Comparison of ENCODE assay signal across 1 cellular context in the genomic region with DNA sequence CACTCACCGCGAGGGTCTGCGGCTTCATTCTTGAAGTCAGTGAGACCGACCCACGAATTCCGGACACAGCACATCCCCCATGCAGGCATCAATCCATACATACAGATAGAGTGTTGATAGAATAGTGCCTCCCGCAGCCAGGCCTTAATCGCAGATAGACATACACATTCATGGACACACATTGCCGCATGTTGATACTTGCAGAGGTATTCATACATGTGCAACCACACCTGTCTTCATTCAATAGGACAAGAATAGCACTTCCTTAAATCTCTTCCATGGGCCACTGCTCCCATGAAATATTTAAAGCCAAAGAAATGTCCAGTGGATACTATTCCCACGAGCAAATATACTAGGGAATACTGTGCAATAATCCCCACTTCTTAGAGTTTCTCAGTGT.
TF ChIP-seq lines count a peak whose summit lies in the region.

No MANE protein-coding gene starts in this region.

TF ChIP-seq in GM12878, 131 proteins besides CTCF, POLR2A, EP300 and RAD21 (continued from another document):
- TF ChIP-seq, protein P1, sequence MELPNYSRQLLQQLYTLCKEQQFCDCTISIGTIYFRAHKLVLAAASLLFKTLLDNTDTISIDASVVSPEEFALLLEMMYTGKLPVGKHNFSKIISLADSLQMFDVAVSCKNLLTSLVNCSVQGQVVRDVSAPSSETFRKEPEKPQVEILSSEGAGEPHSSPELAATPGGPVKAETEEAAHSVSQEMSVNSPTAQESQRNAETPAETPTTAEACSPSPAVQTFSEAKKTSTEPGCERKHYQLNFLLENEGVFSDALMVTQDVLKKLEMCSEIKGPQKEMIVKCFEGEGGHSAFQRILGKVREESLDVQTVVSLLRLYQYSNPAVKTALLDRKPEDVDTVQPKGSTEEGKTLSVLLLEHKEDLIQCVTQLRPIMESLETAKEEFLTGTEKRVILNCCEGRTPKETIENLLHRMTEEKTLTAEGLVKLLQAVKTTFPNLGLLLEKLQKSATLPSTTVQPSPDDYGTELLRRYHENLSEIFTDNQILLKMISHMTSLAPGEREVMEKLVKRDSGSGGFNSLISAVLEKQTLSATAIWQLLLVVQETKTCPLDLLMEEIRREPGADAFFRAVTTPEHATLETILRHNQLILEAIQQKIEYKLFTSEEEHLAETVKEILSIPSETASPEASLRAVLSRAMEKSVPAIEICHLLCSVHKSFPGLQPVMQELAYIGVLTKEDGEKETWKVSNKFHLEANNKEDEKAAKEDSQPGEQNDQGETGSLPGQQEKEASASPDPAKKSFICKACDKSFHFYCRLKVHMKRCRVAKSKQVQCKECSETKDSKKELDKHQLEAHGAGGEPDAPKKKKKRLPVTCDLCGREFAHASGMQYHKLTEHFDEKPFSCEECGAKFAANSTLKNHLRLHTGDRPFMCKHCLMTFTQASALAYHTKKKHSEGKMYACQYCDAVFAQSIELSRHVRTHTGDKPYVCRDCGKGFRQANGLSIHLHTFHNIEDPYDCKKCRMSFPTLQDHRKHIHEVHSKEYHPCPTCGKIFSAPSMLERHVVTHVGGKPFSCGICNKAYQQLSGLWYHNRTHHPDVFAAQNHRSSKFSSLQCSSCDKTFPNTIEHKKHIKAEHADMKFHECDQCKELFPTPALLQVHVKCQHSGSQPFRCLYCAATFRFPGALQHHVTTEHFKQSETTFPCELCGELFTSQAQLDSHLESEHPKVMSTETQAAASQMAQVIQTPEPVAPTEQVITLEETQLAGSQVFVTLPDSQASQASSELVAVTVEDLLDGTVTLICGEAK (IDR thresholded peaks at IDR 0.05; ENCODE audit: borderline replicate concordance) = no peak
- TF ChIP-seq MYB (IDR thresholded peaks at IDR 0.05; ENCODE audit: borderline replicate concordance, low read depth, low read length) (no peak), POLR2AphosphoS5 (IDR thresholded peaks at IDR 0.05; ENCODE audit: low read length) (no peak), ZNF24 (IDR thresholded peaks at IDR 0.05) (no peak), BACH1 (IDR thresholded peaks at IDR 0.05; ENCODE audit: borderline replicate concordance) (no peak), SRF (IDR thresholded peaks at IDR 0.05; ENCODE audit: low read depth in 2 of 2, low read length in 2 of 2) (no peak)
- TF ChIP-seq, protein P2, sequence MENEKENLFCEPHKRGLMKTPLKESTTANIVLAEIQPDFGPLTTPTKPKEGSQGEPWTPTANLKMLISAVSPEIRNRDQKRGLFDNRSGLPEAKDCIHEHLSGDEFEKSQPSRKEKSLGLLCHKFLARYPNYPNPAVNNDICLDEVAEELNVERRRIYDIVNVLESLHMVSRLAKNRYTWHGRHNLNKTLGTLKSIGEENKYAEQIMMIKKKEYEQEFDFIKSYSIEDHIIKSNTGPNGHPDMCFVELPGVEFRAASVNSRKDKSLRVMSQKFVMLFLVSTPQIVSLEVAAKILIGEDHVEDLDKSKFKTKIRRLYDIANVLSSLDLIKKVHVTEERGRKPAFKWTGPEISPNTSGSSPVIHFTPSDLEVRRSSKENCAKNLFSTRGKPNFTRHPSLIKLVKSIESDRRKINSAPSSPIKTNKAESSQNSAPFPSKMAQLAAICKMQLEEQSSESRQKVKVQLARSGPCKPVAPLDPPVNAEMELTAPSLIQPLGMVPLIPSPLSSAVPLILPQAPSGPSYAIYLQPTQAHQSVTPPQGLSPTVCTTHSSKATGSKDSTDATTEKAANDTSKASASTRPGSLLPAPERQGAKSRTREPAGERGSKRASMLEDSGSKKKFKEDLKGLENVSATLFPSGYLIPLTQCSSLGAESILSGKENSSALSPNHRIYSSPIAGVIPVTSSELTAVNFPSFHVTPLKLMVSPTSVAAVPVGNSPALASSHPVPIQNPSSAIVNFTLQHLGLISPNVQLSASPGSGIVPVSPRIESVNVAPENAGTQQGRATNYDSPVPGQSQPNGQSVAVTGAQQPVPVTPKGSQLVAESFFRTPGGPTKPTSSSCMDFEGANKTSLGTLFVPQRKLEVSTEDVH (IDR thresholded peaks at IDR 0.05; ENCODE audit: low read depth, partially characterized antibody) = no peak
